ENCODE assay signal across 8 cellular contexts in genomic region chr17:3964203-3965122, GRCh38. TPM values are rescaled to one million over a fixed set of nuclear protein-coding genes. Genes with fewer than 3 reads are reported as not detected.
A peak's percentile ranks its signal among the peaks of the same experiment; 100 is the strongest.
DNase-seq lines count a peak whose midpoint lies in the region; ATAC-seq, FAIRE-seq and TF ChIP-seq lines count a peak whose summit lies in the region.

TSS of gene ATP2A3 (minus strand) at chr17:3964437. CDS start at chr17:3964291, 146 bp downstream.

- H3K4me1 ChIP-seq in RWPE2 (ENCODE audit: insufficient read depth, poor library complexity, severe bottlenecking) (peaks cover 2% of the 10 kb centered on the region), right cardiac atrium (ENCODE audit: control insufficient read depth, insufficient read depth, low read length) (peaks cover 3% of the 10 kb centered on the region)

- H3K27ac ChIP-seq in RWPE2 (ENCODE audit: poor library complexity, severe bottlenecking) = no peak within 1 kb of the TSS
- H3K27ac ChIP-seq in right cardiac atrium (ENCODE audit: low read length) = no peak within 1 kb of the TSS

- peak within 1 kb of the TSS; percentile 32 for H3K4me3 ChIP-seq in RWPE2 (ENCODE audit: severe bottlenecking)
- peak within 1 kb of the TSS; percentile 55 for H3K4me3 ChIP-seq in right cardiac atrium (ENCODE audit: low read length)

- FAIRE-seq in GM12891 (lab: Jason Lieb, UNC) = peak; percentile 83

- peak; percentile 82 for DNase-seq in GM12891 (ENCODE audit: insufficient read length, low spot score)
- DNase-seq in RWPE2 (ENCODE audit: low spot score) = peak; percentile 30
- DNase-seq in activated naive CD4-positive, alpha-beta T cell treated with Interleukin-2 at 50 U/mL for 16 hours = peak; percentile 71
- peak in 2 of 3 donors; percentile 77 to 79 for DNase-seq in right cardiac atrium
- peak; percentile 16 to 59 (median 29) for DNase-seq in stimulated activated CD4-positive, alpha-beta T cell treated with anti-CD3 and anti-CD28 coated beads, Interleukin-12 subunit alpha, Interleukin-12 subunit beta, amount 100 ng/mL, for 48 hours (ENCODE audit: low read depth in 2 of 3, low spot score in 1 of 3)
- no peak for DNase-seq in kidney tubule cell (ENCODE audit: low spot score)

- no peak for TF ChIP-seq POLR2A in GM12891 (IDR thresholded peaks at IDR 0.05; ENCODE audit: low read depth, low read length)

- ATAC-seq in HG02623 (IDR thresholded peaks at IDR 0.05; ENCODE audit: unreplicated experiment) (peak; percentile 53), RWPE2 (ENCODE audit: low read depth) (peak; percentile 30; the same call in 2 of the 3 replicates), right cardiac atrium (peak; percentile 58 to 65), GM21717 (IDR thresholded peaks at IDR 0.05; ENCODE audit: unreplicated experiment) (no peak)

- H3K9me3 ChIP-seq in RWPE2 (ENCODE audit: severe bottlenecking) (no peaks in the 10 kb centered on the region), right cardiac atrium (ENCODE audit: control insufficient read depth, low read length) (no peaks in the 10 kb centered on the region)

- TF ChIP-seq CTCF in RWPE2 (IDR thresholded peaks at IDR 0.05; ENCODE audit: poor library complexity, severe bottlenecking) = no peak

- intact Hi-C loops in right cardiac atrium (cut with DNase I) = no loop called here

- no peaks in the 10 kb centered on the region for H3K36me3 ChIP-seq in RWPE2 (ENCODE audit: low read depth)

- H3K27me3 ChIP-seq in RWPE2 (ENCODE audit: insufficient read depth, poor library complexity, severe bottlenecking) = peaks cover 26% of the 10 kb centered on the region
- H3K27me3 ChIP-seq in right cardiac atrium (ENCODE audit: control insufficient read depth, insufficient read depth) = no peaks in the 10 kb centered on the region

- 2% methylated on average over 92 of the region's 92 CpGs for whole genome bisulfite sequencing in right cardiac atrium

TF ChIP-seq in GM12891, 5 proteins besides CTCF, POLR2A, EP300 and RAD21:
- TF ChIP-seq POU2F2 (IDR thresholded peaks at IDR 0.05; ENCODE audit: low read depth, low read length) = no peak
- TF ChIP-seq PAX5 (IDR thresholded peaks at IDR 0.05; ENCODE audit: insufficient read depth, low read length, severe bottlenecking) = no peak
- TF ChIP-seq POLR2AphosphoS5 (IDR thresholded peaks at IDR 0.05; ENCODE audit: low read depth, low read length) = no peak
- TF ChIP-seq SPI1 (IDR thresholded peaks at IDR 0.05; ENCODE audit: low read depth, low read length) = no peak
- TF ChIP-seq TAF1 (IDR thresholded peaks at IDR 0.05; ENCODE audit: low read depth, low read length) = no peak

RNA-seq across cellular contexts. Expression of gene ATP2A3, which starts in this region (rescaled TPM):
- 30.8 TPM for polyA plus RNA-seq in GM12891 (2012; ENCODE audit: low read depth, missing spikeins)
- total RNA-seq in right cardiac atrium = 10 to 100 TPM; 10.5 to 16.6 (median 15.5) TPM
- polyA plus RNA-seq in right cardiac atrium = 7.9 TPM
